Comparison of ENCODE assay signal across 27 cellular contexts in genomic region chr1:7664893-7665250, GRCh38.
"Had no signal": no experiment of that assay in that cellular context is flagged by ENCODE, and none has a peak within 500 bp of the region (broad histone marks: within the 10 kb centered on the region; RNA-seq: fewer than 3 reads in every experiment).

No MANE protein-coding gene starts in this region.

- H3K36me3 ChIP-seq: stomach, suprapubic skin, thoracic aorta, thyroid gland, tibial artery, tibial nerve, transverse colon, upper lobe of left lung, upper lobe of right lung, uterus, vagina had no signal

- DNase-seq: stimulated activated CD4-positive, alpha-beta T cell treated with anti-CD3 and anti-CD28 coated beads, Interleukin-2, amount 100 ng/mL, for 48 hours; stimulated activated CD4-positive, alpha-beta T cell treated with anti-CD3 and anti-CD28 coated beads, Interleukin-4, amount 100 ng/mL, for 1 hour; stimulated activated CD4-positive, alpha-beta T cell treated with anti-CD3 and anti-CD28 coated beads, Interleukin-4, amount 100 ng/mL, for 24 hours; stimulated activated CD4-positive, alpha-beta T cell treated with anti-CD3 and anti-CD28 coated beads, Interleukin-4, amount 100 ng/mL, for 4 hours; stimulated activated CD8-positive, alpha-beta memory T cell treated with anti-CD3 and anti-CD28 coated beads, Interleukin-4, amount 100 ng/mL, for 48 hours; stimulated activated naive B cell treated with anti-CD40 and anti-IgM and Interleukin-4, amounts not matched to agents 10 μg/mL and 1 μg/mL and 100 μg/mL, for 72 hours; stimulated activated naive CD4-positive, alpha-beta T cell; stimulated activated naive CD4-positive, alpha-beta T cell treated with Interleukin-2 at 50 U/mL for 16 hours; stimulated activated naive CD8-positive, alpha-beta T cell treated with anti-CD3 and anti-CD28 coated beads, Interleukin-15, amount 100 ng/mL, for 72 hours; stimulated activated naive CD8-positive, alpha-beta T cell treated with anti-CD3 and anti-CD28 coated beads, Interleukin-15, Interleukin-2, amounts not matched to agents 100 U/mL and 50 U/mL, for 24 hours; stomach; substantia nigra; testis; thyroid gland; tibial artery; transverse colon; trophoblast cell; upper lobe of right lung; uterus had no signal

- H3K27ac Mint-ChIP-seq: stimulated activated effector memory CD8-positive, alpha-beta T cell treated with anti-CD3 and anti-CD28 coated beads, Interleukin-12 subunit alpha, Interleukin-12 subunit beta, amount 100 ng/mL, for 72 hours; stimulated activated memory B cell treated with anti-CD40 and anti-IgM and Interleukin-4, amounts not matched to agents 10 μg/mL and 1 μg/mL and 100 μg/mL, for 72 hours; stimulated activated naive B cell treated with anti-CD40 and anti-IgM and Interleukin-4, amounts not matched to agents 10 μg/mL and 1 μg/mL and 100 μg/mL, for 72 hours; stimulated activated naive CD8-positive, alpha-beta T cell treated with anti-CD3 and anti-CD28 coated beads, Interleukin-15, amount 100 ng/mL, for 72 hours; stimulated activated naive CD8-positive, alpha-beta T cell treated with anti-CD3 and anti-CD28 coated beads, Interleukin-15, Interleukin-2, amounts not matched to agents 100 ng/mL and 50 ng/mL, for 24 hours had no signal

- H3K36me3 Mint-ChIP-seq: stimulated activated memory B cell treated with anti-CD40 and anti-IgM and Interleukin-4, amounts not matched to agents 10 μg/mL and 1 μg/mL and 100 μg/mL, for 72 hours; stimulated activated naive B cell treated with anti-CD40 and anti-IgM and Interleukin-4, amounts not matched to agents 10 μg/mL and 1 μg/mL and 100 μg/mL, for 72 hours had no signal

- H3K9me3 Mint-ChIP-seq: stimulated activated effector memory CD8-positive, alpha-beta T cell treated with anti-CD3 and anti-CD28 coated beads, Interleukin-12 subunit alpha, Interleukin-12 subunit beta, amount 100 ng/mL, for 72 hours; stimulated activated memory B cell treated with anti-CD40 and anti-IgM and Interleukin-4, amounts not matched to agents 10 μg/mL and 1 μg/mL and 100 μg/mL, for 72 hours; stimulated activated naive B cell treated with anti-CD40 and anti-IgM and Interleukin-4, amounts not matched to agents 10 μg/mL and 1 μg/mL and 100 μg/mL, for 72 hours; stimulated activated naive CD8-positive, alpha-beta T cell treated with anti-CD3 and anti-CD28 coated beads, Interleukin-15, amount 100 ng/mL, for 72 hours; stimulated activated naive CD8-positive, alpha-beta T cell treated with anti-CD3 and anti-CD28 coated beads, Interleukin-15, Interleukin-2, amounts not matched to agents 100 ng/mL and 50 ng/mL, for 24 hours had no signal

- H3K4me1 ChIP-seq: uterus had no signal

- ATAC-seq: stimulated activated effector memory CD8-positive, alpha-beta T cell treated with anti-CD3 and anti-CD28 coated beads, Interleukin-12 subunit alpha, Interleukin-12 subunit beta, amount 100 ng/mL, for 72 hours; stimulated activated memory B cell treated with anti-CD40 and anti-IgM and Interleukin-4, amounts not matched to agents 10 μg/mL and 1 μg/mL and 100 μg/mL, for 72 hours; stimulated activated naive B cell treated with anti-CD40 and anti-IgM and Interleukin-4, amounts not matched to agents 10 μg/mL and 1 μg/mL and 100 μg/mL, for 72 hours; stimulated activated naive CD8-positive, alpha-beta T cell treated with anti-CD3 and anti-CD28 coated beads, Interleukin-15, amount 100 ng/mL, for 72 hours; stimulated activated naive CD8-positive, alpha-beta T cell treated with anti-CD3 and anti-CD28 coated beads, Interleukin-15, Interleukin-2, amounts not matched to agents 100 U/mL and 50 U/mL, for 24 hours; upper lobe of right lung had no signal

- H3K4me3 Mint-ChIP-seq: stimulated activated effector memory CD8-positive, alpha-beta T cell treated with anti-CD3 and anti-CD28 coated beads, Interleukin-12 subunit alpha, Interleukin-12 subunit beta, amount 100 ng/mL, for 72 hours; stimulated activated memory B cell treated with anti-CD40 and anti-IgM and Interleukin-4, amounts not matched to agents 10 μg/mL and 1 μg/mL and 100 μg/mL, for 72 hours; stimulated activated naive B cell treated with anti-CD40 and anti-IgM and Interleukin-4, amounts not matched to agents 10 μg/mL and 1 μg/mL and 100 μg/mL, for 72 hours; stimulated activated naive CD8-positive, alpha-beta T cell treated with anti-CD3 and anti-CD28 coated beads, Interleukin-15, amount 100 ng/mL, for 72 hours; stimulated activated naive CD8-positive, alpha-beta T cell treated with anti-CD3 and anti-CD28 coated beads, Interleukin-15, Interleukin-2, amounts not matched to agents 100 ng/mL and 50 ng/mL, for 24 hours had no signal

- H3K27me3 Mint-ChIP-seq: stimulated activated naive CD8-positive, alpha-beta T cell treated with anti-CD3 and anti-CD28 coated beads, Interleukin-15, Interleukin-2, amounts not matched to agents 100 ng/mL and 50 ng/mL, for 24 hours had no signal

- H3K27ac ChIP-seq: stomach, suprapubic skin, testis, thoracic aorta, thyroid gland, tibial artery, tibial nerve, transverse colon, upper lobe of left lung, upper lobe of right lung, uterus, vagina had no signal

- H3K27me3 ChIP-seq: testis, thyroid gland, tibial nerve, upper lobe of left lung, uterus, vagina had no signal

- H3K9me3 ChIP-seq: stomach, suprapubic skin, testis, thoracic aorta, thyroid gland, tibial artery, tibial nerve, transverse colon, upper lobe of left lung, upper lobe of right lung, uterus, vagina had no signal

- H3K4me3 ChIP-seq: stomach, suprapubic skin, testis, thoracic aorta, thyroid gland, tibial artery, tibial nerve, transverse colon, upper lobe of left lung, upper lobe of right lung, uterus, vagina had no signal
